Comparison of ENCODE assay signal across 2 cellular contexts in the genomic region with DNA sequence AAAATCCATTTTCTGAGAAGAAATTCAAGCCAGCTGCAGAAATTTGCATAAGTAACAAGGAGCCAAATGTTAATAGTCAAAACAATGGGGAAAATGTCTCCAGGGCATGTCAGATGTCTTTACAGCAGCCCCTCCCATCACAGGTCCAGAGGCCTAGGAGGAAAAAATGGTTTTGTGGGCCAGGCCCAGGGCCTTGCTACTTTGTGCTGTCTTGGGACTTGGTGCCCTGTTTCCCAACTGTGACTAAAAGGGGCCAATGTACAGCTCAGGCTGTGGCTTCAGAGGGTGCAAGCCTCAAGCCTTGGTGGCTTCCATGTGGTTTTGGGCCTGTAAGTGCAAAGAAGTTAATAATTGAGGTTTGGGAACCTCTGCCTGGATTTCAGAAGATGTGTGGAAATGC. TPM values are rescaled to one million over a fixed set of nuclear protein-coding genes. Genes with fewer than 3 reads are reported as not detected.
"Had no signal": no experiment of that assay in that cellular context is flagged by ENCODE, and none has a peak within 500 bp of the region (broad histone marks: within the 10 kb centered on the region; RNA-seq: fewer than 3 reads in every experiment).

No MANE protein-coding gene starts in this region.

RNA-seq across cellular contexts. Expression of gene TMPRSS12, which starts 8.9 kb away (rescaled TPM):
- total RNA-seq: G401, GM12878 had no signal
- polyA plus RNA-seq: GM12878 had no signal
